1 cellular context compared by ENCODE assay signal in genomic region chr1:12009318-12010001, GRCh38.
TF ChIP-seq lines count a peak whose summit lies in the region.

No MANE protein-coding gene starts in this region.

TF ChIP-seq in GM23338, 12 proteins besides CTCF, POLR2A, EP300 and RAD21 (continued from another document):
- no peak for TF ChIP-seq REST (IDR thresholded peaks at IDR 0.05; ENCODE audit: unreplicated experiment)
- no peak for TF ChIP-seq CREB1 (CRISPR knock-in tag; IDR thresholded peaks at IDR 0.05; ENCODE audit: low read depth)
- TF ChIP-seq JUNB (IDR thresholded peaks at IDR 0.05; ENCODE audit: unreplicated experiment): no peak
- TF ChIP-seq NANOG (IDR thresholded peaks at IDR 0.05; ENCODE audit: borderline replicate concordance): no peak
- no peak for TF ChIP-seq ETS1 (IDR thresholded peaks at IDR 0.05)
- no peak for TF ChIP-seq ZNF462 (CRISPR knock-in tag; IDR thresholded peaks at IDR 0.05)
